In genomic region chr2:210445116-210445707, GRCh38 we compare ENCODE assay signal across 8 cellular contexts. TPM values are rescaled to one million over a fixed set of nuclear protein-coding genes. Genes with fewer than 3 reads are reported as not detected.
DNase-seq lines count a peak whose midpoint lies in the region; ATAC-seq and TF ChIP-seq lines count a peak whose summit lies in the region.

No MANE protein-coding gene starts in this region.

- H3K9me3 ChIP-seq in heart right ventricle = peaks cover 0 to 27% (median 9%) of the 10 kb centered on the region in 11 donors
- peaks cover 4% of the 10 kb centered on the region for H3K9me3 ChIP-seq in hepatocyte (ENCODE audit: low read depth)
- H3K9me3 ChIP-seq in upper lobe of right lung = no peaks in the 10 kb centered on the region

- ATAC-seq in heart right ventricle (no peak), Right ventricle myocardium superior (ENCODE audit: poor library complexity) (no peak), upper lobe of right lung (peak; percentile 34)

- H3K79me2 ChIP-seq in hepatocyte = peaks cover 5% of the 10 kb centered on the region

- TF ChIP-seq CTCF in heart right ventricle (IDR thresholded peaks at IDR 0.05) (peak; percentile 38 to 78 (median 71)), hepatocyte (IDR thresholded peaks at IDR 0.05; ENCODE audit: poor library complexity) (peak; percentile 76), upper lobe of right lung (IDR thresholded peaks at IDR 0.05) (peak; percentile 77)

- H3K9me2 ChIP-seq in hepatocyte (replicated peaks; ENCODE audit: insufficient read depth) = no peaks in the 10 kb centered on the region

- WGBS in heart right ventricle, 2 donors = 49 to 52% methylated on average over 3 of the region's 3 CpGs
- WGBS in hepatocyte (ENCODE audit: low lambda C conversion rate, missing lambda C conversion rate) = 62% methylated on average over 3 of the region's 3 CpGs

- DNase-seq in heart right ventricle = no peak
- DNase-seq in Right ventricle myocardium superior = no peak
- peak; percentile 11 for DNase-seq in HT1080 (ENCODE audit: low read depth)
- peak; percentile 33 for DNase-seq in SW480 (ENCODE audit: low spot score)
- DNase-seq in hepatocyte (ENCODE audit: low spot score) = peak; percentile 18
- no peak for DNase-seq in upper lobe of right lung
- no peak for DNase-seq in OCI-M2 (lab: John Stamatoyannopoulos, UW; ENCODE audit: unreplicated experiment)
- DNase-seq in posterior cingulate gyrus = no peak

- H3K27me3 ChIP-seq in heart right ventricle = no peaks in the 10 kb centered on the region
- no peaks in the 10 kb centered on the region for H3K27me3 ChIP-seq in hepatocyte
- H3K27me3 ChIP-seq in upper lobe of right lung = no peaks in the 10 kb centered on the region

- no peak overlapping the region for H3K4me2 ChIP-seq in hepatocyte

- H3K27ac ChIP-seq in heart right ventricle = no peak overlapping the region
- H3K27ac ChIP-seq in hepatocyte = no peak overlapping the region
- H3K27ac ChIP-seq in upper lobe of right lung = no peak overlapping the region

- H2AFZ ChIP-seq in hepatocyte = no peak overlapping the region

- H3K36me3 ChIP-seq in heart right ventricle = peaks cover 0 to 39% (median 0%) of the 10 kb centered on the region in 9 donors
- no peaks in the 10 kb centered on the region for H3K36me3 ChIP-seq in hepatocyte (replicated peaks; ENCODE audit: insufficient read depth, low read depth)
- H3K36me3 ChIP-seq in upper lobe of right lung = no peaks in the 10 kb centered on the region

- H3K4me1 ChIP-seq in heart right ventricle (no peaks in the 10 kb centered on the region), hepatocyte (ENCODE audit: insufficient read depth) (peaks cover 3% of the 10 kb centered on the region), upper lobe of right lung (no peaks in the 10 kb centered on the region)

- intact Hi-C loops in heart right ventricle (cut with DNase I) = no loop called here
- intact Hi-C loops in Right ventricle myocardium superior (cut with DNase I) = no loop called here
- intact Hi-C loops in upper lobe of right lung (cut with DNase I) = no loop called here
- intact Hi-C loops in posterior cingulate gyrus (cut with DNase I) = loop anchor here (10.0 kb wide), 1 partner anchor 170 kb away; no protein-coding TSS in a partner anchor

- H3K4me3 ChIP-seq in heart right ventricle (no peak overlapping the region), hepatocyte (no peak overlapping the region), upper lobe of right lung (no peak overlapping the region)

- no peaks in the 10 kb centered on the region for H4K20me1 ChIP-seq in hepatocyte (ENCODE audit: insufficient read depth, poor library complexity, severe bottlenecking)

RNA-seq across cellular contexts. Expression of gene LANCL1, which starts 31.3 kb away (rescaled TPM):
- total RNA-seq in heart right ventricle (10 to 100 TPM; 47.3 to 76.1 (median 65.7) TPM), Right ventricle myocardium superior (50.3 TPM), hepatocyte (40.2 and 43.7 TPM in 2 replicates), upper lobe of right lung (32.2 TPM)
- polyA plus RNA-seq in heart right ventricle (10 to 100 TPM in 1 of 2 donors, 1 to 10 TPM in 1; 5.9 to 13.1 TPM), hepatocyte (13.5 and 22.7 TPM in 2 replicates)
- total RNA-seq in HT1080 (2014; rRNA removed; shearing (Covaris generic)) = 29.7 and 38.3 TPM in 2 replicates
- 56.1 and 76.0 TPM in 2 replicates for polyA plus RNA-seq in HT1080 (2015; cell fraction: cytosol; rRNA removed)
- 82.4 and 91.2 TPM in 2 replicates for polyA plus RNA-seq in HT1080 (2015; cell fraction: nucleus; rRNA removed)

Comparison
In these comparisons a context has a peak if more than half of its experiments do, and no peak if none do; other contexts are left out.
1. DNase-seq: peak in HT1080 (single experiment), SW480 (single experiment) and hepatocyte (single experiment); none in heart right ventricle (0 of 2), Right ventricle myocardium superior (single experiment), upper lobe of right lung (single experiment), OCI-M2 (single experiment) and posterior cingulate gyrus (0 of 10).
2. Peak in every context shown above with its lines, with median percentiles within 50 percentile points of each other: CTCF ChIP-seq.